11 cellular contexts compared by ENCODE assay signal in genomic region chr19:40833728-40834533, GRCh38. TPM values are rescaled to one million over a fixed set of nuclear protein-coding genes. Genes with fewer than 3 reads are reported as not detected.
"Had no signal": no experiment of that assay in that cellular context is flagged by ENCODE, and none has a peak within 500 bp of the region (broad histone marks: within the 10 kb centered on the region; RNA-seq: fewer than 3 reads in every experiment).

No MANE protein-coding gene starts in this region.

RNA-seq across cellular contexts. Expression of gene CYP2A6, which starts 16.3 kb away (rescaled TPM):
- total RNA-seq: activated CD4-positive, alpha-beta memory T cell treated with anti-CD3 and anti-CD28 coated beads, Interleukin-2, amount 10 ng/mL, durations not matched to agents 7 days and 5 days; activated T-helper 2 cell treated with anti-CD3 and anti-CD28 coated beads, Interferon-gamma antibody, Interleukin-2, Interleukin-4, amounts not matched to agents 10 μg/mL and 5 μg/mL and 100 μg/mL, durations not matched to agents 14 hours and 24 hours and 36 hours; epithelial cell of proximal tubule; mononuclear cell; osteoblast; pulmonary artery endothelial cell; Right ventricle myocardium inferior; suprapubic skin had no signal
- polyA plus RNA-seq: sigmoid colon, SK-N-SH had no signal

RNA-seq across cellular contexts. Expression of gene CYP2A7, which starts 48.1 kb away (rescaled TPM):
- total RNA-seq: activated CD4-positive, alpha-beta memory T cell treated with anti-CD3 and anti-CD28 coated beads, Interleukin-2, amount 10 ng/mL, durations not matched to agents 7 days and 5 days; activated naive CD4-positive, alpha-beta T cell treated with anti-CD3 and anti-CD28 coated beads, Interleukin-2, amount 50 U/mL, for 72 hours; activated T-helper 2 cell treated with anti-CD3 and anti-CD28 coated beads, Interferon-gamma antibody, Interleukin-2, Interleukin-4, amounts not matched to agents 10 μg/mL and 5 μg/mL and 100 μg/mL, durations not matched to agents 14 hours and 24 hours and 36 hours; epithelial cell of proximal tubule; mononuclear cell; osteoblast; pulmonary artery endothelial cell; Right ventricle myocardium inferior; suprapubic skin had no signal
- polyA plus RNA-seq: sigmoid colon, SK-N-SH had no signal

RNA-seq across cellular contexts. Expression of gene MIA, which starts 58.6 kb away (rescaled TPM):
- total RNA-seq: activated CD4-positive, alpha-beta memory T cell treated with anti-CD3 and anti-CD28 coated beads, Interleukin-2, amount 10 ng/mL, durations not matched to agents 7 days and 5 days; activated naive CD4-positive, alpha-beta T cell treated with anti-CD3 and anti-CD28 coated beads, Interleukin-2, amount 50 U/mL, for 72 hours; activated T-helper 2 cell treated with anti-CD3 and anti-CD28 coated beads, Interferon-gamma antibody, Interleukin-2, Interleukin-4, amounts not matched to agents 10 μg/mL and 5 μg/mL and 100 μg/mL, durations not matched to agents 14 hours and 24 hours and 36 hours; epithelial cell of proximal tubule; mononuclear cell; Right ventricle myocardium inferior had no signal
- polyA plus RNA-seq: SK-N-SH had no signal
